In the genomic region with DNA sequence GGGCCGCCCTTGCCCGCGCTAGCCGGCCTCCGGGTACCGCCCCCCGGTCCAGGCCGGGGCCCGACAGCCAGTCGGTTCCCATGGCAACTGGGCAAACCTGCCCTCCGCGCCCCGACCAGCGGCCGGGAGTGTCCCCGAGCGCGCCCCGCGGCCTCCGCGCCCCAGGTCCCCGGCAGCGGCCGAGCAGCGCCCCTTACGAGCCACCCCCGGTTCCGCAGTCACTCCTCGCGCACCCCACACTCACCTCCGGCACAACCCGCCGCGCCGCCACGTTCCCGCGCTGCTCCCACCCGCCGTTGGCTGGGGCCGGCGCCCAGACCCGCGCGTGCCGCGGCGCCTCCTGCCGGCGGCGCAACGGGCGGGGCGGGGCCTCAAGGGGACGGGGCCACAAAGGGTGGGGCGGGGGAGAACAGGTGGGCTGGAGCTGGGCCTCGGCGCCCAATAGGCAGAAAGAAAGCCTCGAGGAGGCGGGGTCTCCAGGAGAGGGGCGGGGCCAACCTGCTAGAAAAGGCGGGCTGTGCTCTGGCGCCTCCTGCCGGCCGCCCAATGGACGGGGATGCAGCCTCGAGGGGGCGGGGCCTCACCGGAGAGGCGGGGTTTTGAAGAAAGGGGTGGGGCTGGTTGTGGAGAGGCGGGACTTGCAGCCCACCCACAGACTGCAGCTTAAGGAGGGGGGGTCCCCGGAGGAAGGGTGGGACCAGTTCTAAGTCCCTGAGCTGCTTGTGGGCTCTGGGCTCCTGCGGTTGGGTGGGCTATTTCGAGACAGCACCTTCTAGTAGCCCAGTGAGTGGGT, we compare ENCODE assay signal across 8 cellular contexts. TPM values are rescaled to one million over a fixed set of nuclear protein-coding genes. Genes with fewer than 3 reads are reported as not detected.
DNase-seq lines count a peak whose midpoint lies in the region; ATAC-seq, FAIRE-seq and TF ChIP-seq lines count a peak whose summit lies in the region.

A gene with protein sequence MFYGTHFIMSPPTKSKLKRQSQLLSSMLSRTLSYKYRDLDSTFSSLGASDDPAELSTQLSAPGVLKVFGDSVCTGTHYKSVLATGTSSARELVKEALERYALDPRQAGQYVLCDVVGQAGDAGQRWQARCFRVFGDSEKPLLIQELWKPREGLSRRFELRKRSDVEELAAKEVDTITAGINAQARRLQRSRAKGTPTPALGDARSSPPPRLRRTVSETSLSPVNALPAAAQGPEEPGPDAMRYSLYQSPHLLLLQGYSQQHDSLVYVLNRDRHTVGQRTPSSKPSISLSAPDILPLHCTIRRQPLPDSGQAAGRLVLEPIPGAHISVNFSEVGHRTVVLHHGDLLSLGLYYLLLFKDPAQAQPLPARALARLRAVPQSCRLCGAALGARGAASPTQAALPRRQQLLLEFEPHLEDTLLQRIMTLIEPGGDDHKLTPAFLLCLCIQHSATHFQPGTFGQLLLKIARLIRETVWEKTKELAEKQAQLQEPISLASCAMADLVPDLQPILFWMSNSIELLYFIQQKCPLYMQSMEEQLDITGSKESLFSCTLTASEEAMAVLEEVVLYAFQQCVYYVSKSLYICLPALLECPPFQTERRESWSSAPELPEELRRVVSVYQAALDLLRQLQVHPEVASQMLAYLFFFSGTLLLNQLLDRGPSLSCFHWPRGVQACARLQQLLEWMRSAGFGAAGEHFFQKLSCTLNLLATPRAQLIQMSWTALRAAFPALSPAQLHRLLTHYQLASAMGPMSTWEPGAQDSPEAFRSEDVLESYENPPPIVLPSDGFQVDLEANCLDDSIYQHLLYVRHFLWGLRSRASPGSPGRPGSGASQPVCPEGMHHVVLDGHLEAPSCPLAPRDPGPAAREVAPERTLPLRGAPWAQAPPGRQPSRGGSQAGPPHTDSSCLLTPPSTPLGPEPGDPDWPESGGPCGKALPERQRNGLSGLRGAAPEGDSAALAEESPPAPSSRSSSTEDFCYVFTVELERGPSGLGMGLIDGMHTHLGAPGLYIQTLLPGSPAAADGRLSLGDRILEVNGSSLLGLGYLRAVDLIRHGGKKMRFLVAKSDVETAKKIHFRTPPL (minus strand): TSS at position 365 of the 793 bp plus-strand sequence. CDS start 5,577 bp downstream, outside the sequence.

- no peaks in the 10 kb centered on the region for H3K9me3 ChIP-seq in kidney (ENCODE audit: control insufficient read depth in 1 of 2, low read length in 2 of 2)

- H3K4me3 ChIP-seq in kidney (ENCODE audit: low read length in 2 of 2), result peak within 1 kb of the TSS; percentile 24 to 55

- peak; percentile 32 for DNase-seq in GF-D8 (lab: John Stamatoyannopoulos, UW)
- peak; percentile 91 for DNase-seq in NCI-H2171 (lab: John Stamatoyannopoulos, UW)
- DNase-seq in activated CD4-positive, alpha-beta T cell treated with anti-CD3 and anti-CD28 coated beads for 24 hours (ENCODE audit: low read depth in 2 of 2), result peak; percentile 81 to 94
- DNase-seq in cerebellar cortex (ENCODE audit: low spot score), result peak; percentile 97
- DNase-seq in kidney, result peak; percentile 96
- DNase-seq in stimulated activated CD4-positive, alpha-beta T cell treated with anti-CD3 and anti-CD28 coated beads, Interleukin-15, amount 100 ng/mL, for 1 hour (ENCODE audit: low read depth in 1 of 2, low spot score in 1 of 2), result peak; percentile 56 to 83

- H3K4me1 ChIP-seq in kidney (ENCODE audit: control insufficient read depth in 1 of 2, insufficient read depth in 1 of 2, low read depth in 1 of 2, low read length in 2 of 2), result no peaks in the 10 kb centered on the region

- no peaks in the 10 kb centered on the region for H3K36me3 ChIP-seq in kidney (ENCODE audit: control insufficient read depth in 1 of 2, insufficient read depth in 2 of 2, low read length in 2 of 2)

- no peak within 1 kb of the TSS for H3K9ac ChIP-seq in kidney (ENCODE audit: low read length in 2 of 2)

- TF ChIP-seq CTCF in kidney (IDR thresholded peaks at IDR 0.05; ENCODE audit: borderline replicate concordance, extremely low read depth, insufficient read depth), result peak; percentile 46

- peak; percentile 88 for ATAC-seq in HG02884 (IDR thresholded peaks at IDR 0.05; ENCODE audit: unreplicated experiment)
- ATAC-seq in HG03095 (IDR thresholded peaks at IDR 0.05; ENCODE audit: unreplicated experiment), result no peak

- FAIRE-seq in kidney (lab: Jason Lieb, UNC), result no peak

- peak within 1 kb of the TSS in 1 of 2 donors; percentile 72 for H3K27ac ChIP-seq in kidney (ENCODE audit: low read depth in 2 of 2, low read length in 2 of 2)

- intact Hi-C loops in kidney (cut with DNase I), result no loop called here

RNA-seq across cellular contexts. Expression of the gene that starts here (rescaled TPM):
- 1.0 TPM for total RNA-seq in kidney
- polyA plus RNA-seq in kidney (ENCODE audit: insufficient read depth, low read depth, low replicate concordance), result 1.7 TPM

Comparison
In these comparisons a context has a peak if more than half of its experiments do, and no peak if none do; other contexts are left out.
1. DNase-seq: peak in every context shown above with its lines; median percentile 97 in cerebellar cortex; 96 in kidney; 91 in NCI-H2171; 88 in activated CD4-positive, alpha-beta T cell treated with anti-CD3 and anti-CD28 coated beads for 24 hours; 70 in stimulated activated CD4-positive, alpha-beta T cell treated with anti-CD3 and anti-CD28 coated beads, Interleukin-15, amount 100 ng/mL, for 1 hour; 32 in GF-D8.